In the genomic region with DNA sequence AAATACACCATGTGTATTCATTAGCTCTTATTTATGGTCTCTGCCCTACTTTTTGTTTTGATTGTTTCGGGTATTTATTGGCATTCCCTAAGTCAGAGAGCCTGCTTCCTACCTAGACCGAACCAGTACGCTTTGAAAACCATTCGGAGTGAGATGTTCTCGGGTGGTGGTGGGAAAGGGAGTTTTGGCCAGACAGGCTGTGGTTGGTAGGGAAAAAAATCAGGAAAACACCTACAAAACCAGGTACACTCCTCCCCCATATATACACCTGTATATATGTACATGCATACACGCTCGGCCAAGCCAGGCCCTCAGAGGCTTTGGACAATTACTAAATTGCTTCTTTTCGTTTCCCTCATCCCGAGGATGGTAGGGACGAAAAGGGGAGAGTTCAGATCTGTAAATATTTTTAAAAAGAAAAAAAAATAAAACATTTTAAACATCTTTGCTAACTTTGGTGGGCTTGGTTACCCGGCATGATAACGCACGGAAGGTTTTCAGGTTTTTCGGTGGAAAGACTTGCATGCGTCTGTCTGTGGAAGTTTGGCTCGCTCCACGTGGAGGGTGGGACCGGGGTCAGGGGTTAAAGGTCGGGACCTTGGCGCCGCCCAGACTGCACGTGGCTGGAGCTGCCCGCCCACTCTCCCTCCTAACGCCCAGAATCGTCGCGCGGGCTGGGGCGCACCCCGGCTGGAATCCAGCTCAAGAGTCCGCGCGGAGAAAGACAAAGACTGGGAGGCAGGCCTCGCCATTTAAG, we compare ENCODE assay signal across 9 cellular contexts. TPM values are rescaled to one million over a fixed set of nuclear protein-coding genes. Genes with fewer than 3 reads are reported as not detected.
DNase-seq lines count a peak whose midpoint lies in the region; ATAC-seq and TF ChIP-seq lines count a peak whose summit lies in the region.
"Had no signal": no experiment of that assay in that cellular context is flagged by ENCODE, and none has a peak within 500 bp of the region (broad histone marks: within the 10 kb centered on the region; RNA-seq: fewer than 3 reads in every experiment).

No MANE protein-coding gene starts in this region.

- H2AFZ ChIP-seq in PC-9 = no peak overlapping the region

- H3K4me1 ChIP-seq in PC-9 (replicated peaks; ENCODE audit: insufficient read depth) = peaks cover 3% of the 10 kb centered on the region; the same call in 1 of the 2 replicates

- ATAC-seq in HG03280 (IDR thresholded peaks at IDR 0.05; ENCODE audit: unreplicated experiment) = no peak
- ATAC-seq: foreskin keratinocyte had no signal

- H3K4me3 ChIP-seq in GM12865 (ENCODE audit: low read depth, low read length) = peak overlapping the region; percentile 41
- H3K4me3 ChIP-seq in WERI-Rb-1 (ENCODE audit: low read depth, low read length) = peak overlapping the region; percentile 44
- H3K4me3 ChIP-seq in fibroblast of the aortic adventitia (ENCODE audit: low read depth, low read length) = peak overlapping the region; percentile 54
- peak overlapping the region; percentile 41 for H3K4me3 ChIP-seq in skeletal muscle cell (ENCODE audit: low read depth, low read length)
- no peak overlapping the region for H3K4me3 ChIP-seq in PC-9

- DNase-seq in GM12865 (ENCODE audit: low read depth) (no peak), WERI-Rb-1 (no peak), fibroblast of the aortic adventitia (ENCODE audit: low read depth) (no peak), skeletal muscle cell (ENCODE audit: low read depth) (no peak), KG1 (lab: John Stamatoyannopoulos, UW) (no peak), PC-9 (no peak), iPS-NIHi11 (ENCODE audit: low spot score) (no peak)

- H3K4me2 ChIP-seq in PC-9 = no peak overlapping the region

- no peaks in the 10 kb centered on the region for H3K9me2 ChIP-seq in PC-9 (ENCODE audit: insufficient read depth)

- H3K27me3 ChIP-seq in WERI-Rb-1 (ENCODE audit: insufficient read depth, low read depth, severe bottlenecking) (peaks cover 76% of the 10 kb centered on the region), PC-9 (ENCODE audit: insufficient read depth, low read depth) (0 out of 2 replicates have a peak, but pooled peaks cover 3% of the 10 kb centered on the region)

- H3F3A ChIP-seq in PC-9 (ENCODE audit: insufficient read depth, low read depth) = no peaks in the 10 kb centered on the region

- no TSS peak for BruUV-seq in PC-9 (replicated peaks; lab: Mats Ljungman, UMichigan)

- intact Hi-C loops in PC-9 (cut with micrococcal nuclease; ENCODE audit: unreplicated experiment) = loop anchor here (10.0 kb wide), 1 partner anchor 146 kb away; the partner anchor contains the start of genes ACADSB and IKZF5

- H3K27ac ChIP-seq in WERI-Rb-1 = no peak overlapping the region
- no peak overlapping the region for H3K27ac ChIP-seq in PC-9
- H3K27ac ChIP-seq: foreskin keratinocyte had no signal

- peaks cover 12% of the 10 kb centered on the region for H3K36me3 ChIP-seq in WERI-Rb-1
- no peaks in the 10 kb centered on the region for H3K36me3 ChIP-seq in PC-9 (ENCODE audit: low read depth)

- POLR2A ChIA-PET in PC-9 (lab: Charles Lee; ENCODE audit: unreplicated experiment) = no interaction called here

- CTCF ChIA-PET in PC-9 (lab: Charles Lee) = no interaction called here

- TF ChIP-seq CTCF in GM12865 (IDR thresholded peaks at IDR 0.05; ENCODE audit: insufficient read depth, low read depth, low read length, missing control alignments) = no peak
- no peak for TF ChIP-seq CTCF in WERI-Rb-1 (IDR thresholded peaks at IDR 0.05; ENCODE audit: low read depth, low read length)
- no peak for TF ChIP-seq CTCF in fibroblast of the aortic adventitia (IDR thresholded peaks at IDR 0.05; ENCODE audit: insufficient read depth, low read length)
- TF ChIP-seq CTCF in PC-9 (conservative IDR thresholded peaks at IDR 0.05) = no peak

- no peaks in the 10 kb centered on the region for H4K20me1 ChIP-seq in PC-9 (ENCODE audit: insufficient read depth)

- H3K79me2 ChIP-seq in PC-9 (ENCODE audit: low read depth) = peaks cover 12% of the 10 kb centered on the region

- H3K9me3 ChIP-seq in WERI-Rb-1 (ENCODE audit: severe bottlenecking) (peaks cover 9% of the 10 kb centered on the region), PC-9 (ENCODE audit: insufficient read depth, low read depth) (no peaks in the 10 kb centered on the region)

RNA-seq across cellular contexts. Expression of gene HMX2, which starts 2.5 kb away (rescaled TPM):
- total RNA-seq in fibroblast of the aortic adventitia (ENCODE audit: low replicate concordance) (not detected in 2 replicates), PC-9 (2021) (not detected in 2 replicates)
- total RNA-seq: foreskin keratinocyte had no signal

RNA-seq across cellular contexts. Expression of gene BUB3, which starts 3.8 kb away (rescaled TPM):
- total RNA-seq in fibroblast of the aortic adventitia (ENCODE audit: low replicate concordance) (113 and 182 TPM in 2 replicates), PC-9 (2021) (96.5 and 112 TPM in 2 replicates)

RNA-seq across cellular contexts. Expression of gene HMX3, which starts 14.6 kb away (rescaled TPM):
- total RNA-seq in fibroblast of the aortic adventitia (ENCODE audit: low replicate concordance) = not detected in 2 replicates
- not detected in 2 replicates for total RNA-seq in PC-9 (2021)
- total RNA-seq: foreskin keratinocyte had no signal
